ENCODE assay signal across 24 cellular contexts in genomic region chr22:22378446-22379415, GRCh38.
"Had no signal": no experiment of that assay in that cellular context is flagged by ENCODE, and none has a peak within 500 bp of the region (broad histone marks: within the 10 kb centered on the region; RNA-seq: fewer than 3 reads in every experiment).

No MANE protein-coding gene starts in this region.

- H3K27ac ChIP-seq: breast epithelium, foreskin keratinocyte, neural progenitor cell, right atrium auricular region, tibial nerve, VCaP had no signal

- H3K27me3 ChIP-seq: right atrium auricular region had no signal

- H3K4me2 ChIP-seq: neural progenitor cell had no signal

- ATAC-seq: activated CD8-positive, alpha-beta memory T cell treated with anti-CD3 and anti-CD28 coated beads, Interleukin-2, amount 10 ng/mL, durations not matched to agents 7 days and 5 days; activated CD8-positive, alpha-beta T cell treated with anti-CD3 and anti-CD28 coated beads, Interleukin-2, amount 10 ng/mL, durations not matched to agents 7 days and 5 days; activated naive CD8-positive, alpha-beta T cell treated with anti-CD3 and anti-CD28 coated beads, Interleukin-2, amount 50 U/mL, for 24 hours; esophagus mucosa; foreskin keratinocyte; left colon; natural killer cell had no signal

- DNase-seq: activated CD4-positive, alpha-beta T cell treated with anti-CD3 and anti-CD28 coated beads for 1 hour; activated CD8-positive, alpha-beta memory T cell treated with anti-CD3 and anti-CD28 coated beads, Interleukin-2, amount 10 ng/mL, durations not matched to agents 7 days and 5 days; activated CD8-positive, alpha-beta T cell treated with anti-CD3 and anti-CD28 coated beads, Interleukin-2, amount 10 ng/mL, durations not matched to agents 7 days and 5 days; activated naive CD8-positive, alpha-beta T cell treated with anti-CD3 and anti-CD28 coated beads, Interleukin-2, amount 50 U/mL, for 24 hours; activated T-cell treated with anti-CD3 and anti-CD28 coated beads, Interleukin-2, amount 50 U/mL, for 48 hours; central memory CD4-positive, alpha-beta T cell; endodermal cell; foreskin keratinocyte; left colon; midbrain; natural killer cell; occipital lobe; stimulated activated CD4-positive, alpha-beta T cell treated with anti-CD3 and anti-CD28 coated beads, Interleukin-15, amount 100 ng/mL, for 24 hours; stimulated activated CD4-positive, alpha-beta T cell treated with anti-CD3 and anti-CD28 coated beads, Interleukin-2, amount 100 ng/mL, for 24 hours; stimulated activated naive CD4-positive, alpha-beta T cell treated with Interleukin-2 at 50 U/mL for 16 hours; T-helper 1 cell had no signal

- H3K4me3 Mint-ChIP-seq: activated CD8-positive, alpha-beta memory T cell treated with anti-CD3 and anti-CD28 coated beads, Interleukin-2, amount 10 ng/mL, durations not matched to agents 7 days and 5 days; activated CD8-positive, alpha-beta T cell treated with anti-CD3 and anti-CD28 coated beads, Interleukin-2, amount 10 ng/mL, durations not matched to agents 7 days and 5 days; activated naive CD4-positive, alpha-beta T cell treated with anti-CD3 and anti-CD28 coated beads, Interleukin-2, amount 50 U/mL, for 24 hours; activated naive CD8-positive, alpha-beta T cell treated with anti-CD3 and anti-CD28 coated beads, Interleukin-2, amount 50 U/mL, for 24 hours; endodermal cell; natural killer cell; neural progenitor cell had no signal

- H2AFZ ChIP-seq: neural progenitor cell had no signal

- H3K27ac Mint-ChIP-seq: activated CD8-positive, alpha-beta memory T cell treated with anti-CD3 and anti-CD28 coated beads, Interleukin-2, amount 10 ng/mL, durations not matched to agents 7 days and 5 days; activated CD8-positive, alpha-beta T cell treated with anti-CD3 and anti-CD28 coated beads, Interleukin-2, amount 10 ng/mL, durations not matched to agents 7 days and 5 days; activated naive CD4-positive, alpha-beta T cell treated with anti-CD3 and anti-CD28 coated beads, Interleukin-2, amount 50 U/mL, for 24 hours; activated naive CD8-positive, alpha-beta T cell treated with anti-CD3 and anti-CD28 coated beads, Interleukin-2, amount 50 U/mL, for 24 hours; activated T-helper 2 cell treated with anti-CD3 and anti-CD28 coated beads, Interferon-gamma antibody, Interleukin-2, Interleukin-4, amounts not matched to agents 10 μg/mL and 5 μg/mL and 100 μg/mL, durations not matched to agents 14 hours and 24 hours and 36 hours; endodermal cell; natural killer cell; neural progenitor cell had no signal

- H3K9me3 Mint-ChIP-seq: activated naive CD4-positive, alpha-beta T cell treated with anti-CD3 and anti-CD28 coated beads, Interleukin-2, amount 50 U/mL, for 24 hours; activated naive CD8-positive, alpha-beta T cell treated with anti-CD3 and anti-CD28 coated beads, Interleukin-2, amount 50 U/mL, for 24 hours; activated T-helper 2 cell treated with anti-CD3 and anti-CD28 coated beads, Interferon-gamma antibody, Interleukin-2, Interleukin-4, amounts not matched to agents 10 μg/mL and 5 μg/mL and 100 μg/mL, durations not matched to agents 14 hours and 24 hours and 36 hours; endodermal cell; natural killer cell; neural progenitor cell had no signal

- H3K4me1 Mint-ChIP-seq: activated CD8-positive, alpha-beta memory T cell treated with anti-CD3 and anti-CD28 coated beads, Interleukin-2, amount 10 ng/mL, durations not matched to agents 7 days and 5 days; activated naive CD4-positive, alpha-beta T cell treated with anti-CD3 and anti-CD28 coated beads, Interleukin-2, amount 50 U/mL, for 24 hours; endodermal cell had no signal

- H3K9me3 ChIP-seq: breast epithelium, right atrium auricular region, tibial nerve had no signal

- H3K4me1 ChIP-seq: breast epithelium, foreskin keratinocyte, neural progenitor cell, right atrium auricular region, tibial nerve had no signal

- H3K4me3 ChIP-seq: breast epithelium, neural progenitor cell, right atrium auricular region, tibial nerve had no signal

- H3K36me3 ChIP-seq: breast epithelium, neural progenitor cell, right atrium auricular region, tibial nerve had no signal

- H3K36me3 Mint-ChIP-seq: activated CD8-positive, alpha-beta memory T cell treated with anti-CD3 and anti-CD28 coated beads, Interleukin-2, amount 10 ng/mL, durations not matched to agents 7 days and 5 days; activated naive CD4-positive, alpha-beta T cell treated with anti-CD3 and anti-CD28 coated beads, Interleukin-2, amount 50 U/mL, for 24 hours; natural killer cell; neural progenitor cell had no signal
